12 cellular contexts compared by ENCODE assay signal in genomic region chrX:22122510-22122909, GRCh38.
DNase-seq lines count a peak whose midpoint lies in the region; ATAC-seq and TF ChIP-seq lines count a peak whose summit lies in the region.
"Had no signal": no experiment of that assay in that cellular context is flagged by ENCODE, and none has a peak within 500 bp of the region (broad histone marks: within the 10 kb centered on the region; RNA-seq: fewer than 3 reads in every experiment).

No MANE protein-coding gene starts in this region.

- H3K9me3 ChIP-seq in right atrium auricular region (no peaks in the 10 kb centered on the region), gastroesophageal sphincter (no peaks in the 10 kb centered on the region)
- H3K9me3 ChIP-seq: body of pancreas, transverse colon had no signal

- H3K27ac ChIP-seq in right atrium auricular region, result no peak overlapping the region
- H3K27ac ChIP-seq in gastroesophageal sphincter, result no peak overlapping the region
- H3K27ac ChIP-seq: body of pancreas, transverse colon, WERI-Rb-1 had no signal

- TF ChIP-seq CTCF in right atrium auricular region (IDR thresholded peaks at IDR 0.05) (no peak), gastroesophageal sphincter (IDR thresholded peaks at IDR 0.05) (no peak)

- intact Hi-C loops in left ventricle myocardium superior (cut with micrococcal nuclease), result no loop called here

- H3K4me3 ChIP-seq in right atrium auricular region (no peak overlapping the region), gastroesophageal sphincter (no peak overlapping the region)
- H3K4me3 ChIP-seq: body of pancreas, transverse colon had no signal

- H3K36me3 ChIP-seq in right atrium auricular region, result no peaks in the 10 kb centered on the region
- H3K36me3 ChIP-seq in gastroesophageal sphincter, result no peaks in the 10 kb centered on the region
- H3K36me3 ChIP-seq: transverse colon, WERI-Rb-1 had no signal

- no peak for DNase-seq in left ventricle myocardium superior
- DNase-seq in right atrium auricular region (ENCODE audit: low spot score), result no peak
- DNase-seq in astrocyte of the hippocampus (ENCODE audit: low read depth, low spot score), result peak; percentile 80
- DNase-seq in NCI-H774 (lab: John Stamatoyannopoulos, UW), result no peak
- no peak for DNase-seq in activated effector memory CD4-positive, alpha-beta T cell treated with anti-CD3 and anti-CD28 coated beads, Interleukin-2, amount 50 U/mL, for 16 hours
- DNase-seq: activated T-cell treated with anti-CD3 and anti-CD28 coated beads, Interleukin-2, amount 50 U/mL, for 48 hours; transverse colon; WERI-Rb-1 had no signal

- no peaks in the 10 kb centered on the region for H3K4me1 ChIP-seq in right atrium auricular region
- no peaks in the 10 kb centered on the region for H3K4me1 ChIP-seq in gastroesophageal sphincter
- H3K4me1 ChIP-seq: body of pancreas, transverse colon had no signal

- no peak for TF ChIP-seq POLR2A in gastroesophageal sphincter (IDR thresholded peaks at IDR 0.05)

- peak; percentile 46 for ATAC-seq in left ventricle myocardium superior
- ATAC-seq in gastroesophageal sphincter, result peak; percentile 71
- ATAC-seq in GM18511 (IDR thresholded peaks at IDR 0.05; ENCODE audit: unreplicated experiment), result no peak
- ATAC-seq in GM21723 (IDR thresholded peaks at IDR 0.05; ENCODE audit: unreplicated experiment), result no peak
- ATAC-seq: body of pancreas had no signal

- no peaks in the 10 kb centered on the region for H3K27me3 ChIP-seq in right atrium auricular region
- no peaks in the 10 kb centered on the region for H3K27me3 ChIP-seq in gastroesophageal sphincter
- H3K27me3 ChIP-seq: body of pancreas, transverse colon had no signal

- WGBS in gastroesophageal sphincter (ENCODE audit: low coverage in 1 of 2), 2 donors, result 67% methylated on average over 1 of the region's 2 CpGs; no CpG with 5 or more reads in 1 of the 2 donors

- TF ChIP-seq EP300 in gastroesophageal sphincter (IDR thresholded peaks at IDR 0.05), result no peak

Comparison
In these comparisons a context has a peak if more than half of its experiments do, and no peak if none do; other contexts are left out.
1. ATAC-seq: peak in left ventricle myocardium superior (single experiment) and gastroesophageal sphincter (single experiment); none in GM18511 (single experiment) and GM21723 (single experiment).